8 cellular contexts compared by ENCODE assay signal in genomic region chr10:93437000-93437945, GRCh38. TPM values are rescaled to one million over a fixed set of nuclear protein-coding genes. Genes with fewer than 3 reads are reported as not detected.
A peak's percentile ranks its signal among the peaks of the same experiment; 100 is the strongest.
DNase-seq lines count a peak whose midpoint lies in the region; ATAC-seq, FAIRE-seq and TF ChIP-seq lines count a peak whose summit lies in the region.

No MANE protein-coding gene starts in this region.

- FAIRE-seq in astrocyte (lab: Jason Lieb, UNC), result peak; percentile 95

- DNase-seq in HT-29 (ENCODE audit: low spot score), result peak; percentile 93
- DNase-seq in astrocyte (ENCODE audit: low read depth), result peak; percentile 100
- peak; percentile 79 for DNase-seq in hepatic stellate cell (ENCODE audit: low spot score)
- peak; percentile 100 for DNase-seq in retinal pigment epithelial cell (ENCODE audit: low read depth)
- DNase-seq in SK-N-DZ (ENCODE audit: low spot score), result no peak
- DNase-seq in GM10248 (ENCODE audit: extremely low spot score), result no peak
- DNase-seq in stimulated activated CD8-positive, alpha-beta memory T cell treated with anti-CD3 and anti-CD28 coated beads, Interleukin-4, amount 100 ng/mL, for 48 hours, result no peak

- ATAC-seq in HG03280 (IDR thresholded peaks at IDR 0.05; ENCODE audit: unreplicated experiment), result no peak

- H3K4me1 ChIP-seq in astrocyte (ENCODE audit: insufficient read depth, low read length), result peaks cover 61% of the 10 kb centered on the region

- H3K27ac ChIP-seq in astrocyte (ENCODE audit: low read depth, low read length), result peak overlapping the region; percentile 100

- TF ChIP-seq CTCF in astrocyte (IDR thresholded peaks at IDR 0.05; ENCODE audit: insufficient read depth, low read depth, low read length) (no peak), retinal pigment epithelial cell (conservative IDR thresholded peaks at IDR 0.05; ENCODE audit: low read depth, low read length) (no peak), GM10248 (IDR thresholded peaks at IDR 0.05; ENCODE audit: control extremely low read depth, extremely low read depth, low read depth, missing control alignments) (no peak)

- CTCF ChIA-PET in GM10248 (lab: Yijun Ruan, JAX), result no interaction called here

- peaks cover 70% of the 10 kb centered on the region for H3K79me2 ChIP-seq in astrocyte (ENCODE audit: insufficient read depth, low read length)

- POLR2A ChIA-PET in GM10248 (lab: Yijun Ruan, JAX), result no interaction called here

- no peak overlapping the region for H2AFZ ChIP-seq in astrocyte (ENCODE audit: low read depth, low read length)

- no peaks in the 10 kb centered on the region for H4K20me1 ChIP-seq in astrocyte (ENCODE audit: insufficient read depth, low read length)

- H3K4me3 ChIP-seq in astrocyte (ENCODE audit: insufficient read depth, low read depth, low read length) (peak overlapping the region; percentile 33), retinal pigment epithelial cell (ENCODE audit: low read length) (peak overlapping the region; percentile 22)

- H3K27me3 Mint-ChIP-seq in astrocyte (ENCODE audit: low read depth, unreplicated experiment), result no peaks in the 10 kb centered on the region

- H3K36me3 Mint-ChIP-seq in astrocyte (ENCODE audit: low read depth, unreplicated experiment), result peaks cover 22% of the 10 kb centered on the region

- H3K4me2 ChIP-seq in astrocyte (ENCODE audit: low read length), result peak overlapping the region; percentile 80

- peak overlapping the region; percentile 93 for H3K9ac ChIP-seq in astrocyte (ENCODE audit: low read length)

- peak overlapping the region; percentile 41 for H3K4me3 Mint-ChIP-seq in astrocyte (ENCODE audit: unreplicated experiment)

- no peaks in the 10 kb centered on the region for H3K9me3 Mint-ChIP-seq in astrocyte (ENCODE audit: unreplicated experiment)

- peaks cover 8% of the 10 kb centered on the region for H3K36me3 ChIP-seq in astrocyte (ENCODE audit: insufficient read depth, low read length)

- H3K9me3 ChIP-seq in astrocyte (ENCODE audit: insufficient read depth, low read depth, low read length), result no peaks in the 10 kb centered on the region

- peaks cover 60% of the 10 kb centered on the region for H3K4me1 Mint-ChIP-seq in astrocyte (ENCODE audit: low read depth, unreplicated experiment)

- H3K27ac Mint-ChIP-seq in astrocyte (ENCODE audit: unreplicated experiment), result peak overlapping the region; percentile 99

- H3K27me3 ChIP-seq in astrocyte (ENCODE audit: insufficient read depth, low read length), result no peaks in the 10 kb centered on the region

RNA-seq across cellular contexts. Expression of gene MYOF, which starts 44.9 kb away (rescaled TPM):
- 16.1 and 19.2 TPM in 2 replicates for total RNA-seq in HT-29 (2014; rRNA removed; shearing (Covaris generic))
- 299 and 306 TPM in 2 replicates for total RNA-seq in astrocyte
- polyA plus RNA-seq in SK-N-DZ (2014; cell fraction: cytosol; rRNA removed), result 0.50 and 1.1 TPM in 2 replicates
- 1.4 and 2.2 TPM in 2 replicates for polyA plus RNA-seq in SK-N-DZ (2014; cell fraction: nucleus; rRNA removed)

RNA-seq across cellular contexts. Expression of gene CEP55, which starts 59.1 kb away (rescaled TPM):
- total RNA-seq in HT-29 (2014; rRNA removed; shearing (Covaris generic)), result 38.1 and 42.0 TPM in 2 replicates
- total RNA-seq in astrocyte, result 2.0 and 3.7 TPM in 2 replicates
- 53.9 and 54.4 TPM in 2 replicates for polyA plus RNA-seq in SK-N-DZ (2014; cell fraction: cytosol; rRNA removed)
- polyA plus RNA-seq in SK-N-DZ (2014; cell fraction: nucleus; rRNA removed), result 36.0 and 43.5 TPM in 2 replicates

Comparison
In these comparisons a context has a peak if more than half of its experiments do, and no peak if none do; other contexts are left out.
1. DNase-seq: peak in HT-29 (single experiment), astrocyte (single experiment), hepatic stellate cell (single experiment) and retinal pigment epithelial cell (single experiment); none in SK-N-DZ (single experiment), GM10248 (single experiment) and stimulated activated CD8-positive, alpha-beta memory T cell treated with anti-CD3 and anti-CD28 coated beads, Interleukin-4, amount 100 ng/mL, for 48 hours (single experiment).
2. RNA of gene MYOF, which starts 44.9 kb away (total RNA-seq): 299 to 306 TPM in astrocyte; 16.1 to 19.2 TPM in HT-29; every median in the first group is over 10 times any median in the second.